In the genomic region with DNA sequence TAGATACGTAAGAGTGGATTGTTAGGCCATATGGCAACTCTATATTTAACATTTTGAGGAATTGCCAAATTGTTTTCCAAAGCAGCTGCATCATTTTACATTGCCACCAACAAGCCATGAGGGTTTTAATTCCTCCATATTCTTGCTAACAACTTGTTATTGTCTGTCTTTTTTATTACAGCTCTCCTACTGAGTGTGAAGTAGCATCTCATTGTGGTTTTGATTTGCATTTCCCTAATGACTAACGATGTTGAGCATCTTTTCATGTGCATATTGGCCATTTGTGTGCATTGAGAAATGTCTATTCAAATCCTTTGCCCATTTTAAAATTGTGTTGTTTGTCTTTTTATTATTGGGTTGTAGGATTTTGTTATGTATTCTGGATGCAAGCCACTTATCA, we compare ENCODE assay signal across 30 cellular contexts.
A peak's percentile ranks its signal among the peaks of the same experiment; 100 is the strongest.
DNase-seq lines count a peak whose midpoint lies in the region; ATAC-seq and TF ChIP-seq lines count a peak whose summit lies in the region.
"Had no signal": no experiment of that assay in that cellular context is flagged by ENCODE, and none has a peak within 500 bp of the region (broad histone marks: within the 10 kb centered on the region; RNA-seq: fewer than 3 reads in every experiment).

No MANE protein-coding gene starts in this region.

- H4K20me1 ChIP-seq in GM23338 (replicated peaks; ENCODE audit: insufficient read depth) = no peaks in the 10 kb centered on the region

- no peaks in the 10 kb centered on the region for H3K27me3 ChIP-seq in GM23338 (ENCODE audit: insufficient read depth)
- H3K27me3 ChIP-seq: colonic mucosa, right lobe of liver, upper lobe of left lung had no signal

- ATAC-seq in activated CD8-positive, alpha-beta memory T cell treated with anti-CD3 and anti-CD28 coated beads, Interleukin-2, amount 10 ng/mL, durations not matched to agents 7 days and 5 days = no peak
- no peak for ATAC-seq in GM23338
- ATAC-seq in activated T-helper 17 cell treated with anti-CD3 and anti-CD28 coated beads, Interleukin-2, amount 50 U/mL, for 72 hours (replicated peaks) = peak; percentile 31
- no peak for ATAC-seq in naive thymus-derived CD8-positive, alpha-beta T cell
- ATAC-seq: HepG2, Panc1, right lobe of liver had no signal

- intact Hi-C loops in head of caudate nucleus (cut with DNase I) = no loop called here

- no peak for DNase-seq in activated CD8-positive, alpha-beta memory T cell treated with anti-CD3 and anti-CD28 coated beads, Interleukin-2, amount 10 ng/mL, durations not matched to agents 7 days and 5 days
- DNase-seq in activated CD8-positive, alpha-beta memory T cell treated with anti-CD3 and anti-CD28 coated beads, Interleukin-2, amount 50 U/mL, for 4 hours = no peak
- no peak for DNase-seq in GM23338 (ENCODE audit: low spot score)
- DNase-seq in naive thymus-derived CD8-positive, alpha-beta T cell = no peak
- DNase-seq in CD1c-positive myeloid dendritic cell (ENCODE audit: extremely low spot score) = no peak
- DNase-seq in effector CD4-positive, alpha-beta T cell = no peak
- no peak for DNase-seq in head of caudate nucleus
- DNase-seq: activated B cell treated with CpG ODN at 0.5 μM for 24 hours; activated CD4-positive, alpha-beta T cell treated with anti-CD3 and anti-CD28 coated beads, Interleukin-2, amount 50 U/mL, for 48 hours; activated naive CD4-positive, alpha-beta T cell treated with Interleukin-2 at 50 U/mL for 16 hours; anterior cingulate cortex; BE2C; colonic mucosa; COR-L47; DMS79; kidney glomerular epithelial cell; NCI-H146; right lobe of liver; SIG-M5; stimulated activated CD4-positive, alpha-beta T cell treated with anti-CD3 and anti-CD28 coated beads, Interleukin-12 subunit alpha, Interleukin-12 subunit beta, amount 100 ng/mL, for 4 hours; stimulated activated CD4-positive, alpha-beta T cell treated with anti-CD3 and anti-CD28 coated beads, Interleukin-4, amount 100 ng/mL, for 1 hour; SW 1271; upper lobe of left lung had no signal

- H3K4me3 Mint-ChIP-seq in activated CD8-positive, alpha-beta memory T cell treated with anti-CD3 and anti-CD28 coated beads, Interleukin-2, amount 10 ng/mL, durations not matched to agents 7 days and 5 days = no peak overlapping the region
- H3K4me3 Mint-ChIP-seq in GM23338 = no peak overlapping the region
- H3K4me3 Mint-ChIP-seq in activated T-helper 17 cell treated with anti-CD3 and anti-CD28 coated beads, Interleukin-2, amount 50 U/mL, for 72 hours = no peak overlapping the region
- H3K4me3 Mint-ChIP-seq in naive thymus-derived CD8-positive, alpha-beta T cell = no peak overlapping the region
- H3K4me3 Mint-ChIP-seq: activated B cell treated with CpG ODN at 0.5 μM for 24 hours had no signal

- POLR2A ChIA-PET in naive thymus-derived CD8-positive, alpha-beta T cell (lab: Charles Lee) = no interaction called here

- H3K36me3 ChIP-seq in GM23338 (ENCODE audit: insufficient read depth) = 0 out of 2 replicates have a peak, but pooled peaks cover 4% of the 10 kb centered on the region
- H3K36me3 ChIP-seq: BE2C, colonic mucosa, neutrophil, right lobe of liver, upper lobe of left lung had no signal

- H3K4me1 Mint-ChIP-seq in activated CD8-positive, alpha-beta memory T cell treated with anti-CD3 and anti-CD28 coated beads, Interleukin-2, amount 10 ng/mL, durations not matched to agents 7 days and 5 days = peaks cover 56% of the 10 kb centered on the region
- peaks cover 12% of the 10 kb centered on the region; the same call in 1 of the 3 replicates for H3K4me1 Mint-ChIP-seq in GM23338
- peaks cover 36% of the 10 kb centered on the region for H3K4me1 Mint-ChIP-seq in activated T-helper 17 cell treated with anti-CD3 and anti-CD28 coated beads, Interleukin-2, amount 50 U/mL, for 72 hours
- H3K4me1 Mint-ChIP-seq in naive thymus-derived CD8-positive, alpha-beta T cell = peaks cover 17 to 56% (median 47%) of the 10 kb centered on the region in 4 donors

- no peak overlapping the region for H3K27ac ChIP-seq in GM23338 (ENCODE audit: low read depth)
- H3K27ac ChIP-seq: colonic mucosa, HL-60, neutrophil, right lobe of liver, upper lobe of left lung had no signal

- peaks cover 14% of the 10 kb centered on the region for H3K9me3 Mint-ChIP-seq in activated CD8-positive, alpha-beta memory T cell treated with anti-CD3 and anti-CD28 coated beads, Interleukin-2, amount 10 ng/mL, durations not matched to agents 7 days and 5 days (ENCODE audit: low read depth)
- peaks cover 37% of the 10 kb centered on the region for H3K9me3 Mint-ChIP-seq in GM23338
- H3K9me3 Mint-ChIP-seq in activated T-helper 17 cell treated with anti-CD3 and anti-CD28 coated beads, Interleukin-2, amount 50 U/mL, for 72 hours = no peaks in the 10 kb centered on the region
- H3K9me3 Mint-ChIP-seq in naive thymus-derived CD8-positive, alpha-beta T cell = peaks cover 0 to 9% (median 8%) of the 10 kb centered on the region in 9 donors
- H3K9me3 Mint-ChIP-seq: activated B cell treated with CpG ODN at 0.5 μM for 24 hours had no signal

- peaks cover 91% of the 10 kb centered on the region for H3K36me3 Mint-ChIP-seq in activated CD8-positive, alpha-beta memory T cell treated with anti-CD3 and anti-CD28 coated beads, Interleukin-2, amount 10 ng/mL, durations not matched to agents 7 days and 5 days
- H3K36me3 Mint-ChIP-seq in GM23338 (ENCODE audit: low read depth) = peaks cover 63% of the 10 kb centered on the region
- peaks cover 100% of the 10 kb centered on the region for H3K36me3 Mint-ChIP-seq in activated T-helper 17 cell treated with anti-CD3 and anti-CD28 coated beads, Interleukin-2, amount 50 U/mL, for 72 hours (ENCODE audit: low read depth)
- peaks cover 19 to 86% (median 54%) of the 10 kb centered on the region in 3 donors for H3K36me3 Mint-ChIP-seq in naive thymus-derived CD8-positive, alpha-beta T cell

- no peaks in the 10 kb centered on the region for H3F3A ChIP-seq in GM23338 (replicated peaks; ENCODE audit: low read depth)

- H3K9me2 ChIP-seq in GM23338 (ENCODE audit: insufficient read depth) = 0 out of 2 replicates have a peak, but pooled peaks cover 6% of the 10 kb centered on the region

- H3K27ac Mint-ChIP-seq in activated CD8-positive, alpha-beta memory T cell treated with anti-CD3 and anti-CD28 coated beads, Interleukin-2, amount 10 ng/mL, durations not matched to agents 7 days and 5 days = peak overlapping the region; percentile 6
- no peak overlapping the region for H3K27ac Mint-ChIP-seq in GM23338
- H3K27ac Mint-ChIP-seq in activated T-helper 17 cell treated with anti-CD3 and anti-CD28 coated beads, Interleukin-2, amount 50 U/mL, for 72 hours = peak overlapping the region; percentile 6
- H3K27ac Mint-ChIP-seq in naive thymus-derived CD8-positive, alpha-beta T cell = peak overlapping the region in 9 of 10 donors; percentile 2 to 50 (median 29)
- H3K27ac Mint-ChIP-seq: progenitor cell of endocrine pancreas had no signal

- no peak for TF ChIP-seq CTCF in GM23338 (conservative IDR thresholded peaks at IDR 0.05; ENCODE audit: low read depth in 2 of 2)

- H3K4me1 ChIP-seq in GM23338 (ENCODE audit: insufficient read depth) = peaks cover 5% of the 10 kb centered on the region; the same call in 1 of the 2 replicates
- H3K4me1 ChIP-seq: BE2C, colonic mucosa, right lobe of liver had no signal

- no peak overlapping the region for H3K4me3 ChIP-seq in GM23338
- H3K4me3 ChIP-seq: colonic mucosa, lung, right lobe of liver, upper lobe of left lung had no signal

- no peak overlapping the region for H3K4me2 ChIP-seq in GM23338

- H3K79me2 ChIP-seq in GM23338 (replicated peaks; ENCODE audit: insufficient read depth) = no peaks in the 10 kb centered on the region

- H3K27me3 Mint-ChIP-seq in activated CD8-positive, alpha-beta memory T cell treated with anti-CD3 and anti-CD28 coated beads, Interleukin-2, amount 10 ng/mL, durations not matched to agents 7 days and 5 days = no peaks in the 10 kb centered on the region
- H3K27me3 Mint-ChIP-seq in GM23338 (ENCODE audit: insufficient read depth, low read depth, poor library complexity) = peaks cover 2% of the 10 kb centered on the region
- H3K27me3 Mint-ChIP-seq in activated T-helper 17 cell treated with anti-CD3 and anti-CD28 coated beads, Interleukin-2, amount 50 U/mL, for 72 hours = no peaks in the 10 kb centered on the region
- no peaks in the 10 kb centered on the region for H3K27me3 Mint-ChIP-seq in naive thymus-derived CD8-positive, alpha-beta T cell
- H3K27me3 Mint-ChIP-seq: activated B cell treated with CpG ODN at 0.5 μM for 24 hours, progenitor cell of endocrine pancreas had no signal

- H2AFZ ChIP-seq in GM23338 = no peak overlapping the region

- CTCF ChIA-PET in activated CD8-positive, alpha-beta memory T cell treated with anti-CD3 and anti-CD28 coated beads, Interleukin-2, amount 10 ng/mL, durations not matched to agents 7 days and 5 days (lab: Charles Lee) = interaction anchor here (1.3 kb wide), 1 partner anchor 36 kb away, joined by 3 read pairs; no protein-coding TSS in a partner anchor

TF ChIP-seq in GM23338, 12 proteins besides CTCF, POLR2A, EP300 and RAD21:
- peak; percentile 58; the same call in 1 of the 2 replicates for TF ChIP-seq NANOG (IDR thresholded peaks at IDR 0.05; ENCODE audit: borderline replicate concordance)
- TF ChIP-seq ZNF114 (CRISPR knock-in tag; IDR thresholded peaks at IDR 0.05) = no peak
TF ChIP-seq in GM23338: peak in this region for 1.
